In the genomic region with DNA sequence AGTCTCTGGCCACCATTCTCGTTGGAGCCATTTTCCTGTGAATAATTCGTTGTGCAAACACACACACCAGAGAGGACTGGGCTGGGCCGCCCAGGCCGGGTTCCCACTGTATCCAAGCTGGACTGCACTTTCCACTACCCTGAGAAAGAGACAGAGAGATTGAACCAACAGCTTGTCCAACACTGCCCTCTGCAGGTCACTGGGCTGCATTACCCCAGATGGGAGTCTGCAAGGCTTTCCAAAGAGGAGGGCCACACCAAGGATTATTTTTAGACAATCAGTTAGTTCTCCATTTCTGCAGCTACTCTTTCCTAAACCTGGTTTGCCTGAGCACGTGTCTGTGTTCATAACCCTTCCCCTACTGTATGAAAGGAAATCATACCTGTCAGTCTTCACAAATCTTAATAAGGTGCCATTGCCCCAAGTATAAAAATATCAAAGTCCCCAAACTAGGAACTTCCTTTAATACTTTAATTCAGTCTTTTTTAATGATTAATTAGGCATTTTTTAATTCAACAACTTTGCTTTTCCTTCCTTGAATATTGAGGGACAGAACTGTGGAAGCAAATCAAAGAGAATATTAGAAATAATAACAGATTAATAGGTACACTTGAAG, we compare ENCODE assay signal across 1 cellular context.
TF ChIP-seq lines count a peak whose summit lies in the region.

No MANE protein-coding gene starts in this region.

TF ChIP-seq in HEK293, 187 proteins besides CTCF, POLR2A, EP300 and RAD21 (continued from another document):
- TF ChIP-seq ZFP37 (tag by site-specific recombination; IDR thresholded peaks at IDR 0.05): 0 out of 2 replicates have a peak, but pooled peaks have one; percentile 60
- TF ChIP-seq ZNF121 (tag by site-specific recombination; IDR thresholded peaks at IDR 0.05): no peak
- 0 out of 2 replicates have a peak, but pooled peaks have one; percentile 32 for TF ChIP-seq TRIM28 (IDR thresholded peaks at IDR 0.05; ENCODE audit: borderline replicate concordance, low read length)
- no peak for TF ChIP-seq ZFP69B (tag by site-specific recombination; IDR thresholded peaks at IDR 0.05)
- TF ChIP-seq, protein P1, sequence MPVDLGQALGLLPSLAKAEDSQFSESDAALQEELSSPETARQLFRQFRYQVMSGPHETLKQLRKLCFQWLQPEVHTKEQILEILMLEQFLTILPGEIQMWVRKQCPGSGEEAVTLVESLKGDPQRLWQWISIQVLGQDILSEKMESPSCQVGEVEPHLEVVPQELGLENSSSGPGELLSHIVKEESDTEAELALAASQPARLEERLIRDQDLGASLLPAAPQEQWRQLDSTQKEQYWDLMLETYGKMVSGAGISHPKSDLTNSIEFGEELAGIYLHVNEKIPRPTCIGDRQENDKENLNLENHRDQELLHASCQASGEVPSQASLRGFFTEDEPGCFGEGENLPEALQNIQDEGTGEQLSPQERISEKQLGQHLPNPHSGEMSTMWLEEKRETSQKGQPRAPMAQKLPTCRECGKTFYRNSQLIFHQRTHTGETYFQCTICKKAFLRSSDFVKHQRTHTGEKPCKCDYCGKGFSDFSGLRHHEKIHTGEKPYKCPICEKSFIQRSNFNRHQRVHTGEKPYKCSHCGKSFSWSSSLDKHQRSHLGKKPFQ (tag by site-specific recombination; IDR thresholded peaks at IDR 0.05): 0 out of 2 replicates have a peak, but pooled peaks have one; percentile 27
- no peak for TF ChIP-seq ZNF138 (tag by site-specific recombination; IDR thresholded peaks at IDR 0.05; ENCODE audit: borderline replicate concordance)
- no peak for TF ChIP-seq ZNF571 (tag by site-specific recombination; IDR thresholded peaks at IDR 0.05)
- no peak for TF ChIP-seq ZNF837 (tag by site-specific recombination; IDR thresholded peaks at IDR 0.05)
- TF ChIP-seq ZNF157 (tag by site-specific recombination; IDR thresholded peaks at IDR 0.05): no peak
- no peak for TF ChIP-seq ZNF341 (tag by site-specific recombination; IDR thresholded peaks at IDR 0.05; ENCODE audit: low read depth)
- TF ChIP-seq SP3 (tag by site-specific recombination; IDR thresholded peaks at IDR 0.05): no peak
- TF ChIP-seq ZNF146 (tag by site-specific recombination; IDR thresholded peaks at IDR 0.05): no peak
- TF ChIP-seq ZNF558 (tag by site-specific recombination; IDR thresholded peaks at IDR 0.05): no peak
- TF ChIP-seq ZNF23 (tag by site-specific recombination; IDR thresholded peaks at IDR 0.05; ENCODE audit: borderline replicate concordance): no peak
- peak; percentile 38; the same call in 1 of the 2 replicates for TF ChIP-seq PRDM1 (tag by site-specific recombination; IDR thresholded peaks at IDR 0.05)
- TF ChIP-seq, protein P2, sequence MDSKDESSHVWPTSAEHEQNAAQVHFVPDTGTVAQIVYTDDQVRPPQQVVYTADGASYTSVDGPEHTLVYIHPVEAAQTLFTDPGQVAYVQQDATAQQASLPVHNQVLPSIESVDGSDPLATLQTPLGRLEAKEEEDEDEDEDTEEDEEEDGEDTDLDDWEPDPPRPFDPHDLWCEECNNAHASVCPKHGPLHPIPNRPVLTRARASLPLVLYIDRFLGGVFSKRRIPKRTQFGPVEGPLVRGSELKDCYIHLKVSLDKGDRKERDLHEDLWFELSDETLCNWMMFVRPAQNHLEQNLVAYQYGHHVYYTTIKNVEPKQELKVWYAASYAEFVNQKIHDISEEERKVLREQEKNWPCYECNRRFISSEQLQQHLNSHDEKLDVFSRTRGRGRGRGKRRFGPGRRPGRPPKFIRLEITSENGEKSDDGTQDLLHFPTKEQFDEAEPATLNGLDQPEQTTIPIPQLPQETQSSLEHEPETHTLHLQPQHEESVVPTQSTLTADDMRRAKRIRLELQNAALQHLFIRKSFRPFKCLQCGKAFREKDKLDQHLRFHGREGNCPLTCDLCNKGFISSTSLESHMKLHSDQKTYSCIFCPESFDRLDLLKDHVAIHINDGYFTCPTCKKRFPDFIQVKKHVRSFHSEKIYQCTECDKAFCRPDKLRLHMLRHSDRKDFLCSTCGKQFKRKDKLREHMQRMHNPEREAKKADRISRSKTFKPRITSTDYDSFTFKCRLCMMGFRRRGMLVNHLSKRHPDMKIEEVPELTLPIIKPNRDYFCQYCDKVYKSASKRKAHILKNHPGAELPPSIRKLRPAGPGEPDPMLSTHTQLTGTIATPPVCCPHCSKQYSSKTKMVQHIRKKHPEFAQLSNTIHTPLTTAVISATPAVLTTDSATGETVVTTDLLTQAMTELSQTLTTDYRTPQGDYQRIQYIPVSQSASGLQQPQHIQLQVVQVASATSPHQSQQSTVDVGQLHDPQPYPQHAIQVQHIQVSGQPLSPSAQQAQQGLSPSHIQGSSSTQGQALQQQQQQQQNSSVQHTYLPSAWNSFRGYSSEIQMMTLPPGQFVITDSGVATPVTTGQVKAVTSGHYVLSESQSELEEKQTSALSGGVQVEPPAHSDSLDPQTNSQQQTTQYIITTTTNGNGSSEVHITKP (tag by site-specific recombination; IDR thresholded peaks at IDR 0.05): 0 out of 2 replicates have a peak, but pooled peaks have one; percentile 23
TF ChIP-seq in HEK293: peak in this region for 12.
